Comparison of ENCODE assay signal across 1 cellular context in the genomic region with DNA sequence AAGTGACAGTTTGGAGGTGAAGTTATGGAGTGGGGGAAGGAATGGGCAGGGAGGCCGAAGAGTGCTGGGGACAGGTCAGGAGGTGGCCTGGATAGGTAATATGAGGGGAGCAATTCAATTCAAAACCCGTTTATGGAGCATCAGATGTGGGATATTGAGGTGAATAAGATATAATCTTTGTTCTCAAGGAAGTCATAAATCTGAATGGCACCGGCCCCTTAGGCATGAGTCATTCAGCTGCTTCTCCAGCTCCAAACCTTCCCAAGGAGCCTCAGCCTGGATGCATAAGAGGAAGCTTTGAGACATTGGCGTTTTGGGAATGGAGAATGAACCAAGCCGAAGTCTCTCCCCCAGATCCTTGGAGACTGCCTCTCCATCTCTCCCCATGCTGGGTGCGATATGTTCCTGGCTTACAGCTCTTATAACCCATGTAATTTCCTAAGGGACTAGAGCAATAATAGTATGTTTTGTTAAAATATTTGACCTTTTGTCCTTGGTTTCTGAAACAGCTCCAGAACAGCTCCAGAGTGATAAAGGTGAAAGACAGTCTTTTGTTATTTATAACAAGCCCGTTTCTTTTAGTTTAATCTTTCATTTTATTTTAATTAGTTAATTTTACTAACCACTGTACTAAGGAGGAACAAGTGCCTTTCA.
TF ChIP-seq lines count a peak whose summit lies in the region.

No MANE protein-coding gene starts in this region.

TF ChIP-seq in GM12878, 131 proteins besides CTCF, POLR2A, EP300 and RAD21:
- no peak for TF ChIP-seq RB1 (IDR thresholded peaks at IDR 0.05; ENCODE audit: borderline replicate concordance)
- TF ChIP-seq PML (IDR thresholded peaks at IDR 0.05; ENCODE audit: low read length) = no peak
- TF ChIP-seq NR2C2 (IDR thresholded peaks at IDR 0.05; ENCODE audit: borderline replicate concordance, control insufficient read depth, insufficient read length, low read depth) = no peak
- TF ChIP-seq ESRRA (IDR thresholded peaks at IDR 0.05; ENCODE audit: low read length) = no peak
- no peak for TF ChIP-seq MTA3 (IDR thresholded peaks at IDR 0.05; ENCODE audit: borderline replicate concordance, low read length)
- no peak for TF ChIP-seq IRF5 (IDR thresholded peaks at IDR 0.05; ENCODE audit: borderline replicate concordance)
- TF ChIP-seq, protein P1, sequence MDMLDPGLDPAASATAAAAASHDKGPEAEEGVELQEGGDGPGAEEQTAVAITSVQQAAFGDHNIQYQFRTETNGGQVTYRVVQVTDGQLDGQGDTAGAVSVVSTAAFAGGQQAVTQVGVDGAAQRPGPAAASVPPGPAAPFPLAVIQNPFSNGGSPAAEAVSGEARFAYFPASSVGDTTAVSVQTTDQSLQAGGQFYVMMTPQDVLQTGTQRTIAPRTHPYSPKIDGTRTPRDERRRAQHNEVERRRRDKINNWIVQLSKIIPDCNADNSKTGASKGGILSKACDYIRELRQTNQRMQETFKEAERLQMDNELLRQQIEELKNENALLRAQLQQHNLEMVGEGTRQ (IDR thresholded peaks at IDR 0.05; ENCODE audit: borderline replicate concordance, low read depth, low read length) = no peak
- no peak for TF ChIP-seq HDGF (IDR thresholded peaks at IDR 0.05)
- TF ChIP-seq HDAC2 (IDR thresholded peaks at IDR 0.05) = no peak
- no peak for TF ChIP-seq STAT3 (IDR thresholded peaks at IDR 0.05; ENCODE audit: low read depth, low read length)
- no peak for TF ChIP-seq NKRF (conservative IDR thresholded peaks at IDR 0.05)
- TF ChIP-seq, protein P2, sequence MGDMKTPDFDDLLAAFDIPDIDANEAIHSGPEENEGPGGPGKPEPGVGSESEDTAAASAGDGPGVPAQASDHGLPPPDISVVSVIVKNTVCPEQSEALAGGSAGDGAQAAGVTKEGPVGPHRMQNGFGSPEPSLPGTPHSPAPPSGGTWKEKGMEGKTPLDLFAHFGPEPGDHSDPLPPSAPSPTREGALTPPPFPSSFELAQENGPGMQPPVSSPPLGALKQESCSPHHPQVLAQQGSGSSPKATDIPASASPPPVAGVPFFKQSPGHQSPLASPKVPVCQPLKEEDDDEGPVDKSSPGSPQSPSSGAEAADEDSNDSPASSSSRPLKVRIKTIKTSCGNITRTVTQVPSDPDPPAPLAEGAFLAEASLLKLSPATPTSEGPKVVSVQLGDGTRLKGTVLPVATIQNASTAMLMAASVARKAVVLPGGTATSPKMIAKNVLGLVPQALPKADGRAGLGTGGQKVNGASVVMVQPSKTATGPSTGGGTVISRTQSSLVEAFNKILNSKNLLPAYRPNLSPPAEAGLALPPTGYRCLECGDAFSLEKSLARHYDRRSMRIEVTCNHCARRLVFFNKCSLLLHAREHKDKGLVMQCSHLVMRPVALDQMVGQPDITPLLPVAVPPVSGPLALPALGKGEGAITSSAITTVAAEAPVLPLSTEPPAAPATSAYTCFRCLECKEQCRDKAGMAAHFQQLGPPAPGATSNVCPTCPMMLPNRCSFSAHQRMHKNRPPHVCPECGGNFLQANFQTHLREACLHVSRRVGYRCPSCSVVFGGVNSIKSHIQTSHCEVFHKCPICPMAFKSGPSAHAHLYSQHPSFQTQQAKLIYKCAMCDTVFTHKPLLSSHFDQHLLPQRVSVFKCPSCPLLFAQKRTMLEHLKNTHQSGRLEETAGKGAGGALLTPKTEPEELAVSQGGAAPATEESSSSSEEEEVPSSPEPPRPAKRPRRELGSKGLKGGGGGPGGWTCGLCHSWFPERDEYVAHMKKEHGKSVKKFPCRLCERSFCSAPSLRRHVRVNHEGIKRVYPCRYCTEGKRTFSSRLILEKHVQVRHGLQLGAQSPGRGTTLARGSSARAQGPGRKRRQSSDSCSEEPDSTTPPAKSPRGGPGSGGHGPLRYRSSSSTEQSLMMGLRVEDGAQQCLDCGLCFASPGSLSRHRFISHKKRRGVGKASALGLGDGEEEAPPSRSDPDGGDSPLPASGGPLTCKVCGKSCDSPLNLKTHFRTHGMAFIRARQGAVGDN (IDR thresholded peaks at IDR 0.05) = no peak
- TF ChIP-seq CBFB (IDR thresholded peaks at IDR 0.05; ENCODE audit: low read depth) = no peak
- no peak for TF ChIP-seq SRF (IDR thresholded peaks at IDR 0.05; ENCODE audit: low read depth in 2 of 2, low read length in 2 of 2)
- no peak for TF ChIP-seq SPI1 (IDR thresholded peaks at IDR 0.05; ENCODE audit: borderline replicate concordance, insufficient read depth, low read depth, low read length)
- no peak for TF ChIP-seq CEBPB (IDR thresholded peaks at IDR 0.05; ENCODE audit: borderline replicate concordance in 1 of 2, low read depth in 2 of 2, low read length in 2 of 2)
- TF ChIP-seq YBX1 (IDR thresholded peaks at IDR 0.05) = no peak
